1 cellular context compared by ENCODE assay signal in genomic region chr12:122860052-122860853, GRCh38.
TF ChIP-seq lines count a peak whose summit lies in the region.

No MANE protein-coding gene starts in this region.

TF ChIP-seq in GM12878, 131 proteins besides CTCF, POLR2A, EP300 and RAD21 (continued from another document):
- TF ChIP-seq PKNOX1 (IDR thresholded peaks at IDR 0.05) (peak; percentile 56; the same call in 1 of the 2 replicates), GATAD2B (conservative IDR thresholded peaks at IDR 0.05; ENCODE audit: low read depth) (no peak), NR2F1 (conservative IDR thresholded peaks at IDR 0.05) (0 out of 2 replicates have a peak, but pooled peaks have one; percentile 33), USF2 (IDR thresholded peaks at IDR 0.05; ENCODE audit: borderline replicate concordance, low read depth, low read length) (no peak), ESRRA (IDR thresholded peaks at IDR 0.05; ENCODE audit: low read length) (0 out of 2 replicates have a peak, but pooled peaks have one; percentile 45), ATF7 (IDR thresholded peaks at IDR 0.05; ENCODE audit: low read depth) (no peak), IRF4 (IDR thresholded peaks at IDR 0.05; ENCODE audit: low read depth, low read length) (0 out of 2 replicates have a peak, but pooled peaks have one; percentile 37), DPF2 (IDR thresholded peaks at IDR 0.05) (0 out of 2 replicates have a peak, but pooled peaks have one; percentile 21), ZNF687 (IDR thresholded peaks at IDR 0.05) (no peak), SUPT20H (IDR thresholded peaks at IDR 0.05; ENCODE audit: borderline replicate concordance, control insufficient read depth, low read depth, low read length) (no peak), PBX3 (IDR thresholded peaks at IDR 0.05; ENCODE audit: insufficient replicate concordance, low read depth, low read length) (peak; percentile 53), MTA2 (IDR thresholded peaks at IDR 0.05; ENCODE audit: low read depth) (no peak), YY1 (IDR thresholded peaks at IDR 0.05; ENCODE audit: low read depth, low read length) (peak; percentile 70; the same call in 1 of the 2 replicates), ZNF592 (IDR thresholded peaks at IDR 0.05) (no peak), ELK1 (IDR thresholded peaks at IDR 0.05; ENCODE audit: low read depth, low read length) (no peak), JUND (IDR thresholded peaks at IDR 0.05; ENCODE audit: low read depth, low read length) (no peak), PML (IDR thresholded peaks at IDR 0.05; ENCODE audit: low read length) (no peak), SPI1 (IDR thresholded peaks at IDR 0.05; ENCODE audit: borderline replicate concordance, insufficient read depth, low read depth, low read length) (no peak), HSF1 (IDR thresholded peaks at IDR 0.05; ENCODE audit: low read depth, low read length) (no peak)
